8 cellular contexts compared by ENCODE assay signal in the genomic region with DNA sequence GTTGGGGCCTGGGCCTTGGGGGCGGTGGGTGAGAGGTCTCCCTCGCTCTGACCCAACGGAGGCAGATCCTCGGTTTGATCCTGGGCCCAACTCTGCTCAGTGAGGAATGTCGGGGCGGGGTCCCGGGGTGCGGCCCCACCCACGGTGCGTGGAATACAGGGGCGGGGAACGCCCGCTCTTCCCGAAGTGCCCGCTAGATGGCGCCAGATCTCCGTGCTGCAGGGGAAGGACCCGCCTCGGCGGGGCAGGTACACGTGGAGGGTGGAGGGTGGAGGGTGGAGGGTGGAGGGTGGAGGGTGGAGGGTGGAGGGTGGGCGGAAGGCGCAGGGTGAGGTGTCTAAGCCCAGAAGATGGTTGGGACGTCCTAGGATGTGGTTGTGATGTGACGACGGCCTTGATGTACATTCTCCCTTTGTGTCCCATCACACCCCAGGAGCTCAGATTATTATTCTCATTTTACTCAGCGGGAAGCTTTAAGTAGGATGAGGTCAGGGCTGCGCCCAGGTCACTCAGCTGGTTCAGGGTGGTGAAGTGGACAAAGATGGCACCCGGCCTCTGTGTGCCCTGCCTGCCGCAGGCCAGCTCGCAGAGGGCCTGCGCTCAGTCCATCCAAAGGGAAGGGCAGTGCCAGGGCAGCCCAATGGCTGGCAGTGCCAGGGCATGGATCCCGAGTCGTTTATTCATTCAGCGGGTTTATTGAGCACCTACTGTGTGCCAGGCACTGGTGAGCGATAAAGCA. TPM values are rescaled to one million over a fixed set of nuclear protein-coding genes. Genes with fewer than 3 reads are reported as not detected.
DNase-seq lines count a peak whose midpoint lies in the region; ATAC-seq and TF ChIP-seq lines count a peak whose summit lies in the region.

No MANE protein-coding gene starts in this region.

- H3K4me3 Mint-ChIP-seq in T-helper 2 cell treated with Interferon-gamma antibody and Interleukin-4, amounts not matched to agents 5 μg/mL and 100 μg/mL, for 36 hours = peak overlapping the region; percentile 44

- no peaks in the 10 kb centered on the region for H3K79me2 ChIP-seq in MM.1S (ENCODE audit: low read length)

- H3K36me3 ChIP-seq in MM.1S (replicated peaks; ENCODE audit: insufficient read depth, low read length) = no peaks in the 10 kb centered on the region
- no peaks in the 10 kb centered on the region for H3K36me3 ChIP-seq in spleen

- H3K4me3 ChIP-seq in GM12864 (ENCODE audit: low read depth, low read length) (peak overlapping the region; percentile 34), MM.1S (ENCODE audit: low read length) (no peak overlapping the region), spleen (peak overlapping the region in 2 of 8 donors; percentile 19 to 47)

- TF ChIP-seq CTCF in GM12864 (IDR thresholded peaks at IDR 0.05; ENCODE audit: low read depth, low read length, missing control alignments) (peak; percentile 78), MM.1S (IDR thresholded peaks at IDR 0.05; ENCODE audit: low read length) (peak; percentile 62), spleen (IDR thresholded peaks at IDR 0.05 in 8 of 11, conservative IDR thresholded peaks at IDR 0.05 in 3 of 11) (peak; percentile 74 to 94 (median 86))

- H3K9me3 ChIP-seq in MM.1S (replicated peaks; ENCODE audit: insufficient read depth, low read length) (no peaks in the 10 kb centered on the region), spleen (no peaks in the 10 kb centered on the region)

- H3K4me1 Mint-ChIP-seq in T-helper 2 cell treated with Interferon-gamma antibody and Interleukin-4, amounts not matched to agents 5 μg/mL and 100 μg/mL, for 36 hours (ENCODE audit: low read depth) = peaks cover 21% of the 10 kb centered on the region

- no peaks in the 10 kb centered on the region for H3K36me3 Mint-ChIP-seq in T-helper 2 cell treated with Interferon-gamma antibody and Interleukin-4, amounts not matched to agents 5 μg/mL and 100 μg/mL, for 36 hours (ENCODE audit: low read depth)

- intact Hi-C loops in spleen (cut with DNase I; ENCODE audit: low total_unique reads) = no loop called here

- H3K27ac ChIP-seq in MM.1S (ENCODE audit: low read length) (no peak overlapping the region), spleen (peak overlapping the region in 5 of 8 donors; percentile 45 to 82 (median 62))

- H3K4me1 ChIP-seq in MM.1S (ENCODE audit: low read length) = peaks cover 30% of the 10 kb centered on the region
- H3K4me1 ChIP-seq in spleen = peaks cover 7 to 89% (median 59%) of the 10 kb centered on the region in 6 donors

- peak overlapping the region; percentile 47 for H3K27ac Mint-ChIP-seq in T-helper 2 cell treated with Interferon-gamma antibody and Interleukin-4, amounts not matched to agents 5 μg/mL and 100 μg/mL, for 36 hours

- no peaks in the 10 kb centered on the region for H3K9me3 Mint-ChIP-seq in T-helper 2 cell treated with Interferon-gamma antibody and Interleukin-4, amounts not matched to agents 5 μg/mL and 100 μg/mL, for 36 hours

- H3K27me3 ChIP-seq in MM.1S (replicated peaks; ENCODE audit: insufficient read depth, low read length) (0 out of 2 replicates have a peak, but pooled peaks cover 4% of the 10 kb centered on the region), spleen (replicated peaks in 1 of 7) (no peaks in the 10 kb centered on the region)

- H3K9ac ChIP-seq in MM.1S (ENCODE audit: low read length) = no peak overlapping the region

- H4K20me1 ChIP-seq in MM.1S (ENCODE audit: insufficient read depth, low read length) = no peaks in the 10 kb centered on the region

- 20 to 26% (median 21%) methylated on average over 23 to 36 of the region's 36 CpGs for WGBS in spleen, 5 donors

- H3F3A ChIP-seq in MM.1S (ENCODE audit: insufficient read depth, low read length) = peaks cover 8% of the 10 kb centered on the region; the same call in 1 of the 2 replicates

- no peaks in the 10 kb centered on the region for H3K9me2 ChIP-seq in MM.1S (replicated peaks; ENCODE audit: insufficient read depth, low read length)

- TF ChIP-seq POLR2A in spleen (IDR thresholded peaks at IDR 0.05) = no peak

- DNase-seq in GM12864 (ENCODE audit: low read depth) (no peak), H4 (ENCODE audit: low spot score) (peak; percentile 28), MM.1S (peak; percentile 66), amygdala (lab: John Stamatoyannopoulos, UW) (peak in 47 of 56 donors; percentile 18 to 83 (median 50)), hepatic stellate cell (ENCODE audit: low spot score) (peak; percentile 78), spleen (peak; percentile 96)
- peak; percentile 77 for DNase-seq in T-helper 2 cell treated with Interferon-gamma antibody and Interleukin-4, amounts not matched to agents 5 μg/mL and 100 μg/mL, for 36 hours (ENCODE audit: low spot score)

- no peak for ATAC-seq in HG02840 (IDR thresholded peaks at IDR 0.05; ENCODE audit: low FRiP score, unreplicated experiment)

- no peaks in the 10 kb centered on the region for H3K27me3 Mint-ChIP-seq in T-helper 2 cell treated with Interferon-gamma antibody and Interleukin-4, amounts not matched to agents 5 μg/mL and 100 μg/mL, for 36 hours (ENCODE audit: low read depth)

- H3K4me2 ChIP-seq in MM.1S (ENCODE audit: low read depth, low read length) = peak overlapping the region; percentile 57; the same call in 1 of the 2 replicates

- no peak overlapping the region for H2AFZ ChIP-seq in MM.1S (ENCODE audit: low read length)

RNA-seq across cellular contexts. Expression of a gene that starts 9.4 kb away (rescaled TPM):
- 2,476 and 2,863 TPM in 2 replicates for total RNA-seq in H4 (2014; rRNA removed; shearing (Covaris generic))
- total RNA-seq in spleen = 1,000 to 10,000 TPM; 1,801 to 2,829 (median 2,025) TPM
- polyA plus RNA-seq in spleen = 1,000 to 10,000 TPM; 5,417 to 8,400 (median 8,329) TPM

RNA-seq across cellular contexts. Expression of a gene that starts 46.3 kb away (rescaled TPM):
- total RNA-seq in H4 (2014; rRNA removed; shearing (Covaris generic)) = 1.6 and 11.7 TPM in 2 replicates
- 1,000 to 10,000 TPM; 3,224 to 5,563 (median 4,811) TPM for total RNA-seq in spleen
- 1,000 to 10,000 TPM; 3,319 to 4,860 (median 4,644) TPM for polyA plus RNA-seq in spleen

RNA-seq across cellular contexts. Expression of a gene that starts 48.9 kb away (rescaled TPM):
- total RNA-seq in H4 (2014; rRNA removed; shearing (Covaris generic)) = 18.8 and 26.6 TPM in 2 replicates
- 100 to 1,000 TPM; 123 to 360 (median 261) TPM for total RNA-seq in spleen
- polyA plus RNA-seq in spleen = 10 to 100 TPM in 1 of 3 donors, 1 to 10 TPM in 2; 6.1 to 45.7 (median 6.8) TPM

Comparison
In these comparisons a context has a peak if more than half of its experiments do, and no peak if none do; other contexts are left out.
1. RNA of a gene that starts 46.3 kb away (total RNA-seq): 3,224 to 5,563 TPM in spleen; 1.6 to 11.7 TPM in H4; every median in the first group is over 100 times any median in the second.
2. Peak in every context shown above with its lines, with median percentiles within 50 percentile points of each other: CTCF ChIP-seq.